ENCODE assay signal across 9 cellular contexts in genomic region chr5:4879693-4880303, GRCh38.
DNase-seq lines count a peak whose midpoint lies in the region; ATAC-seq, FAIRE-seq and TF ChIP-seq lines count a peak whose summit lies in the region.
"Had no signal": no experiment of that assay in that cellular context is flagged by ENCODE, and none has a peak within 500 bp of the region (broad histone marks: within the 10 kb centered on the region; RNA-seq: fewer than 3 reads in every experiment).

No MANE protein-coding gene starts in this region.

- ATAC-seq in GM18870 (IDR thresholded peaks at IDR 0.05; ENCODE audit: unreplicated experiment), result peak; percentile 68
- peak; percentile 92 for ATAC-seq in HG03103 (IDR thresholded peaks at IDR 0.05; ENCODE audit: low read depth, unreplicated experiment)
- ATAC-seq in gastroesophageal sphincter, result peak; percentile 56
- peak; percentile 66 to 99 (median 95) for ATAC-seq in pancreas
- ATAC-seq: T-cell had no signal

- H3K27me3 ChIP-seq in gastroesophageal sphincter, result peaks cover 3% of the 10 kb centered on the region
- H3K27me3 ChIP-seq in pancreas, result no peaks in the 10 kb centered on the region

- intact Hi-C loops in pancreas (cut with DNase I), result loop anchor here in 2 of 3 donors (5.0 to 10.0 kb wide), 2 partner anchors 535 to 538 kb away; no protein-coding TSS in a partner anchor

- no peak for TF ChIP-seq POLR2A in gastroesophageal sphincter (IDR thresholded peaks at IDR 0.05)

- H3K9me3 ChIP-seq in gastroesophageal sphincter (no peaks in the 10 kb centered on the region), pancreas (no peaks in the 10 kb centered on the region)

- TF ChIP-seq CTCF in gastroesophageal sphincter (IDR thresholded peaks at IDR 0.05) (peak; percentile 62 to 93 (median 75)), pancreas (IDR thresholded peaks at IDR 0.05) (peak; percentile 82 to 95 (median 88))

- TF ChIP-seq EP300 in gastroesophageal sphincter (IDR thresholded peaks at IDR 0.05), result no peak

- FAIRE-seq in pancreas (lab: Jason Lieb, UNC), result no peak

- peak; percentile 26 for DNase-seq in CD1c-positive myeloid dendritic cell (ENCODE audit: extremely low spot score)
- DNase-seq in NCI-H446 (lab: John Stamatoyannopoulos, UW), result peak; percentile 44 to 79
- peak; percentile 47 for DNase-seq in activated T-cell treated with anti-CD3 and anti-CD28 coated beads for 48 hours (ENCODE audit: low read depth)
- peak in 5 of 6 donors; percentile 62 to 90 (median 84) for DNase-seq in pancreas
- no peak for DNase-seq in amniotic stem cell (lab: John Stamatoyannopoulos, UW)

- H3K27ac ChIP-seq in gastroesophageal sphincter (no peak overlapping the region), pancreas (no peak overlapping the region)

- WGBS in gastroesophageal sphincter (ENCODE audit: low coverage in 1 of 2), 2 donors, result 43 to 62% methylated on average over 8 to 13 of the region's 15 CpGs
- 32 to 39% methylated on average over 15 of the region's 15 CpGs for WGBS in pancreas, 2 donors

- no peak overlapping the region for H3K4me3 ChIP-seq in gastroesophageal sphincter
- H3K4me3 ChIP-seq in pancreas, result no peak overlapping the region

- no peaks in the 10 kb centered on the region for H3K36me3 ChIP-seq in gastroesophageal sphincter
- no peaks in the 10 kb centered on the region for H3K36me3 ChIP-seq in pancreas

- H3K4me1 ChIP-seq in gastroesophageal sphincter (peaks cover 0 to 5% (median 0%) of the 10 kb centered on the region in 3 donors), pancreas (no peaks in the 10 kb centered on the region)
